ENCODE assay signal across 35 cellular contexts in the genomic region with DNA sequence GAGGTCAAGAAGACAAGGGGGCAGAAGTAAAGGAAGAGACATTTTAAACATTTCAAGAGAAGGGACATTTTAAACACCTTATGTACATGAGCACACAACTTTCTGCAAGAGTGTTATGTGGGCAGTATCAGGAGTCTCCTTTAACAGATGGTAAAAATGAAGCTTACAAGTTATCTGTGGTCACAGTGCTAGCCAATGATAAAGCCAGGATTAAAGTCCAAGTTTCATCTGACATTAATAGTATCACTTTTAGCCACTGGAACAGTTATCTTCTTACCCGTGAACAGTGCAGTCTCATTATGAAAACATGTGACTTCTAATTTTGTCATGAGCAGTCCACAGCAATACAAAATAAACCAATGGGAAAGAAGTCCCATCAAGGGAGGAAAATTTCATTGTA.
"Had no signal": no experiment of that assay in that cellular context is flagged by ENCODE, and none has a peak within 500 bp of the region (broad histone marks: within the 10 kb centered on the region; RNA-seq: fewer than 3 reads in every experiment).

No MANE protein-coding gene starts in this region.

- H3K27me3 Mint-ChIP-seq: activated B cell treated with CpG ODN at 0.5 μM for 24 hours; activated CD4-positive, alpha-beta memory T cell treated with anti-CD3 and anti-CD28 coated beads for 36 hours; activated CD4-positive, alpha-beta T cell treated with anti-CD3 and anti-CD28 coated beads, Interleukin-2, amount 10 ng/mL, durations not matched to agents 24 days and 14 days; activated CD8-positive, alpha-beta T cell treated with anti-CD3 and anti-CD28 coated beads for 36 hours; activated naive CD4-positive, alpha-beta T cell treated with anti-CD3 and anti-CD28 coated beads, Interleukin-2, amount 10 ng/mL, durations not matched to agents 7 days and 5 days; activated naive CD4-positive, alpha-beta T cell treated with anti-CD3 and anti-CD28 coated beads, Interleukin-2, amount 50 U/mL, for 24 hours; activated naive CD8-positive, alpha-beta T cell; activated naive CD8-positive, alpha-beta T cell treated with anti-CD3 and anti-CD28 coated beads, Interleukin-2, amount 10 ng/mL, durations not matched to agents 7 days and 5 days; activated naive CD8-positive, alpha-beta T cell treated with anti-CD3 and anti-CD28 coated beads, Interleukin-2, amount 50 U/mL, for 24 hours; brain; central memory CD8-positive, alpha-beta T cell had no signal

- ATAC-seq: activated CD8-positive, alpha-beta T cell treated with anti-CD3 and anti-CD28 coated beads for 36 hours; activated naive CD8-positive, alpha-beta T cell treated with anti-CD3 and anti-CD28 coated beads, Interleukin-2, amount 50 U/mL, for 24 hours had no signal

- H3K4me3 ChIP-seq: ascending aorta, cardiac muscle cell had no signal

- H3K4me1 Mint-ChIP-seq: activated B cell treated with CpG ODN at 0.5 μM for 24 hours; activated CD4-positive, alpha-beta T cell treated with anti-CD3 and anti-CD28 coated beads, Interleukin-2, amount 10 ng/mL, durations not matched to agents 24 days and 14 days; activated naive CD4-positive, alpha-beta T cell treated with anti-CD3 and anti-CD28 coated beads, Interleukin-2, amount 10 ng/mL, durations not matched to agents 7 days and 5 days; activated naive CD4-positive, alpha-beta T cell treated with anti-CD3 and anti-CD28 coated beads, Interleukin-2, amount 50 U/mL, for 24 hours; activated naive CD8-positive, alpha-beta T cell treated with anti-CD3 and anti-CD28 coated beads, Interleukin-2, amount 10 ng/mL, durations not matched to agents 7 days and 5 days; activated naive CD8-positive, alpha-beta T cell treated with anti-CD3 and anti-CD28 coated beads, Interleukin-2, amount 50 U/mL, for 24 hours; brain; central memory CD8-positive, alpha-beta T cell had no signal

- H3K9me3 ChIP-seq: ascending aorta had no signal

- H3K36me3 Mint-ChIP-seq: activated CD4-positive, alpha-beta memory T cell treated with anti-CD3 and anti-CD28 coated beads for 36 hours; activated naive CD4-positive, alpha-beta T cell treated with anti-CD3 and anti-CD28 coated beads, Interleukin-2, amount 10 ng/mL, durations not matched to agents 7 days and 5 days; activated naive CD4-positive, alpha-beta T cell treated with anti-CD3 and anti-CD28 coated beads, Interleukin-2, amount 50 U/mL, for 24 hours; activated naive CD8-positive, alpha-beta T cell; activated naive CD8-positive, alpha-beta T cell treated with anti-CD3 and anti-CD28 coated beads, Interleukin-2, amount 10 ng/mL, durations not matched to agents 7 days and 5 days; brain had no signal

- FAIRE-seq: bronchial epithelial cell, TTC549 had no signal

- H3K4me1 ChIP-seq: ascending aorta had no signal

- H3K9me3 Mint-ChIP-seq: activated CD4-positive, alpha-beta T cell treated with anti-CD3 and anti-CD28 coated beads, Interleukin-2, amount 10 ng/mL, durations not matched to agents 24 days and 14 days; activated naive CD4-positive, alpha-beta T cell treated with anti-CD3 and anti-CD28 coated beads, Interleukin-2, amount 50 U/mL, for 24 hours; brain; central memory CD8-positive, alpha-beta T cell; T-helper 2 cell treated with Interferon-gamma antibody and Interleukin-4, amounts not matched to agents 5 μg/mL and 100 μg/mL, for 36 hours had no signal

- H3K36me3 ChIP-seq: ascending aorta, cardiac muscle cell had no signal

- H3K27ac Mint-ChIP-seq: activated B cell treated with CpG ODN at 0.5 μM for 24 hours; activated CD4-positive, alpha-beta memory T cell treated with anti-CD3 and anti-CD28 coated beads for 36 hours; activated CD4-positive, alpha-beta T cell treated with anti-CD3 and anti-CD28 coated beads, Interleukin-2, amount 10 ng/mL, durations not matched to agents 24 days and 14 days; activated CD8-positive, alpha-beta T cell treated with anti-CD3 and anti-CD28 coated beads for 36 hours; activated naive CD4-positive, alpha-beta T cell treated with anti-CD3 and anti-CD28 coated beads, Interleukin-2, amount 10 ng/mL, durations not matched to agents 7 days and 5 days; activated naive CD4-positive, alpha-beta T cell treated with anti-CD3 and anti-CD28 coated beads, Interleukin-2, amount 50 U/mL, for 24 hours; activated naive CD8-positive, alpha-beta T cell; activated naive CD8-positive, alpha-beta T cell treated with anti-CD3 and anti-CD28 coated beads, Interleukin-2, amount 10 ng/mL, durations not matched to agents 7 days and 5 days; activated naive CD8-positive, alpha-beta T cell treated with anti-CD3 and anti-CD28 coated beads, Interleukin-2, amount 50 U/mL, for 24 hours; activated T-helper 2 cell treated with anti-CD3 and anti-CD28 coated beads, Interferon-gamma antibody, Interleukin-2, Interleukin-4, amounts not matched to agents 10 μg/mL and 5 μg/mL and 100 μg/mL, durations not matched to agents 14 hours and 24 hours and 36 hours; brain; T-helper 2 cell treated with Interferon-gamma antibody and Interleukin-4, amounts not matched to agents 5 μg/mL and 100 μg/mL, for 36 hours had no signal

- H3K27me3 ChIP-seq: ascending aorta, cardiac muscle cell had no signal

- DNase-seq: activated B cell treated with CpG ODN at 0.5 μM for 24 hours; activated CD4-positive, alpha-beta memory T cell treated with anti-CD3 and anti-CD28 coated beads for 36 hours; activated CD4-positive, alpha-beta T cell treated with anti-CD3 and anti-CD28 coated beads for 4 hours; activated CD4-positive, alpha-beta T cell treated with anti-CD3 and anti-CD28 coated beads, Interleukin-2, amount 10 ng/mL, durations not matched to agents 24 days and 14 days; activated CD4-positive, alpha-beta T cell treated with anti-CD3 and anti-CD28 coated beads, Interleukin-2, amount 50 U/mL, for 1 hour; activated CD4-positive, alpha-beta T cell treated with anti-CD3 and anti-CD28 coated beads, Interleukin-2, amount 50 U/mL, for 4 hours; activated CD4-positive, CD25-positive, alpha-beta regulatory T cell treated with anti-CD3 and anti-CD28 coated beads, Interleukin-2, amount 50 U/mL, for 72 hours; activated CD8-positive, alpha-beta memory T cell treated with anti-CD3 and anti-CD28 coated beads, Interleukin-2, amount 50 U/mL, for 4 hours; activated CD8-positive, alpha-beta T cell treated with anti-CD3 and anti-CD28 coated beads for 36 hours; activated effector memory CD4-positive, alpha-beta T cell treated with Interleukin-2 at 50 U/mL for 16 hours; activated gamma-delta T cell; activated naive CD4-positive, alpha-beta T cell treated with anti-CD3 and anti-CD28 coated beads, Interleukin-2, amount 10 ng/mL, durations not matched to agents 7 days and 5 days; activated naive CD4-positive, alpha-beta T cell treated with Interleukin-2 at 50 U/mL for 16 hours; activated naive CD8-positive, alpha-beta T cell treated with anti-CD3 and anti-CD28 coated beads, Interleukin-2, amount 10 ng/mL, durations not matched to agents 7 days and 5 days; activated naive CD8-positive, alpha-beta T cell treated with anti-CD3 and anti-CD28 coated beads, Interleukin-2, amount 50 U/mL, for 24 hours; activated T-cell treated with anti-CD3 and anti-CD28 coated beads for 4 hours; activated T-cell treated with anti-CD3 and anti-CD28 coated beads, Interleukin-2, amount 50 U/mL, for 1 hour; activated T-cell treated with anti-CD3 and anti-CD28 coated beads, Interleukin-2, amount 50 U/mL, for 48 hours; amygdala; anterior cingulate cortex; caudate nucleus; cerebellar nuclear complex; T-helper 2 cell; T-helper 9 cell had no signal

- H3K27ac ChIP-seq: ascending aorta, cardiac muscle cell, VCaP had no signal

- H3K4me3 Mint-ChIP-seq: activated B cell treated with CpG ODN at 0.5 μM for 24 hours; activated CD4-positive, alpha-beta memory T cell treated with anti-CD3 and anti-CD28 coated beads for 36 hours; activated CD4-positive, alpha-beta T cell treated with anti-CD3 and anti-CD28 coated beads, Interleukin-2, amount 10 ng/mL, durations not matched to agents 24 days and 14 days; activated CD8-positive, alpha-beta T cell treated with anti-CD3 and anti-CD28 coated beads for 36 hours; activated naive CD4-positive, alpha-beta T cell treated with anti-CD3 and anti-CD28 coated beads, Interleukin-2, amount 10 ng/mL, durations not matched to agents 7 days and 5 days; activated naive CD4-positive, alpha-beta T cell treated with anti-CD3 and anti-CD28 coated beads, Interleukin-2, amount 50 U/mL, for 24 hours; activated naive CD8-positive, alpha-beta T cell; activated naive CD8-positive, alpha-beta T cell treated with anti-CD3 and anti-CD28 coated beads, Interleukin-2, amount 10 ng/mL, durations not matched to agents 7 days and 5 days; activated naive CD8-positive, alpha-beta T cell treated with anti-CD3 and anti-CD28 coated beads, Interleukin-2, amount 50 U/mL, for 24 hours; brain; central memory CD8-positive, alpha-beta T cell; T-helper 2 cell treated with Interferon-gamma antibody and Interleukin-4, amounts not matched to agents 5 μg/mL and 100 μg/mL, for 36 hours had no signal
